Comparison of ENCODE assay signal across 2 cellular contexts in genomic region chr21:32298658-32299081, GRCh38.
TF ChIP-seq lines count a peak whose summit lies in the region.

TSS of gene MRAP (plus strand) at chr21:32298855. CDS start at chr21:32298972, 117 bp downstream.

TF ChIP-seq in HepG2, 621 proteins besides CTCF, POLR2A, EP300 and RAD21:
- TF ChIP-seq ZBTB7A (CRISPR knock-in tag; IDR thresholded peaks at IDR 0.05) (no peak), FOSL1 (CRISPR knock-in tag; IDR thresholded peaks at IDR 0.05; ENCODE audit: borderline replicate concordance) (no peak), HNRNPLL (IDR thresholded peaks at IDR 0.05; ENCODE audit: low read depth, low read length, poor library complexity, severe bottlenecking) (peak; percentile 41), ZKSCAN1 (IDR thresholded peaks at IDR 0.05; ENCODE audit: low read length) (no peak), BCL6 (CRISPR knock-in tag; IDR thresholded peaks at IDR 0.05) (0 out of 2 replicates have a peak, but pooled peaks have one; percentile 2), HES4 (CRISPR knock-in tag; IDR thresholded peaks at IDR 0.05; ENCODE audit: borderline replicate concordance) (no peak), ZXDC (CRISPR knock-in tag; IDR thresholded peaks at IDR 0.05) (0 out of 2 replicates have a peak, but pooled peaks have one; percentile 43), ZNF687 (CRISPR knock-in tag; IDR thresholded peaks at IDR 0.05) (peak; percentile 56), NFAT5 (CRISPR knock-in tag; IDR thresholded peaks at IDR 0.05) (no peak), ZNF891 (CRISPR knock-in tag; IDR thresholded peaks at IDR 0.05) (0 out of 2 replicates have a peak, but pooled peaks have one; percentile 33)
- TF ChIP-seq, protein P1, sequence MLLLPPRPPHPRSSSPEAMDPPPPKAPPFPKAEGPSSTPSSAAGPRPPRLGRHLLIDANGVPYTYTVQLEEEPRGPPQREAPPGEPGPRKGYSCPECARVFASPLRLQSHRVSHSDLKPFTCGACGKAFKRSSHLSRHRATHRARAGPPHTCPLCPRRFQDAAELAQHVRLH (CRISPR knock-in tag; IDR thresholded peaks at IDR 0.05; ENCODE audit: borderline replicate concordance, low read depth) = no peak

TF ChIP-seq in HEK293T, 16 proteins besides CTCF, POLR2A, EP300 and RAD21:
- no peak for TF ChIP-seq FOXK2 (IDR thresholded peaks at IDR 0.05)
- TF ChIP-seq BHLHE40 (IDR thresholded peaks at IDR 0.05; ENCODE audit: borderline replicate concordance) = no peak
- TF ChIP-seq NFRKB (IDR thresholded peaks at IDR 0.05) = no peak
- no peak for TF ChIP-seq ELF4 (IDR thresholded peaks at IDR 0.05)
- no peak for TF ChIP-seq SP1 (IDR thresholded peaks at IDR 0.05)
- TF ChIP-seq, protein P2, sequence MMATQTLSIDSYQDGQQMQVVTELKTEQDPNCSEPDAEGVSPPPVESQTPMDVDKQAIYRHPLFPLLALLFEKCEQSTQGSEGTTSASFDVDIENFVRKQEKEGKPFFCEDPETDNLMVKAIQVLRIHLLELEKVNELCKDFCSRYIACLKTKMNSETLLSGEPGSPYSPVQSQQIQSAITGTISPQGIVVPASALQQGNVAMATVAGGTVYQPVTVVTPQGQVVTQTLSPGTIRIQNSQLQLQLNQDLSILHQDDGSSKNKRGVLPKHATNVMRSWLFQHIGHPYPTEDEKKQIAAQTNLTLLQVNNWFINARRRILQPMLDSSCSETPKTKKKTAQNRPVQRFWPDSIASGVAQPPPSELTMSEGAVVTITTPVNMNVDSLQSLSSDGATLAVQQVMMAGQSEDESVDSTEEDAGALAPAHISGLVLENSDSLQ (IDR thresholded peaks at IDR 0.05) = no peak
- no peak for TF ChIP-seq FOXM1 (IDR thresholded peaks at IDR 0.05; ENCODE audit: borderline replicate concordance)
- no peak for TF ChIP-seq SUZ12 (IDR thresholded peaks at IDR 0.05)
- no peak for TF ChIP-seq ARNT (IDR thresholded peaks at IDR 0.05)
- no peak for TF ChIP-seq L3MBTL2 (conservative IDR thresholded peaks at IDR 0.05)
- no peak for TF ChIP-seq CTBP1 (IDR thresholded peaks at IDR 0.05; ENCODE audit: borderline replicate concordance)
- TF ChIP-seq ZNF384 (IDR thresholded peaks at IDR 0.05) = no peak
- no peak for TF ChIP-seq HDGF (IDR thresholded peaks at IDR 0.05; ENCODE audit: borderline replicate concordance)
